14 cellular contexts compared by ENCODE assay signal in the genomic region with DNA sequence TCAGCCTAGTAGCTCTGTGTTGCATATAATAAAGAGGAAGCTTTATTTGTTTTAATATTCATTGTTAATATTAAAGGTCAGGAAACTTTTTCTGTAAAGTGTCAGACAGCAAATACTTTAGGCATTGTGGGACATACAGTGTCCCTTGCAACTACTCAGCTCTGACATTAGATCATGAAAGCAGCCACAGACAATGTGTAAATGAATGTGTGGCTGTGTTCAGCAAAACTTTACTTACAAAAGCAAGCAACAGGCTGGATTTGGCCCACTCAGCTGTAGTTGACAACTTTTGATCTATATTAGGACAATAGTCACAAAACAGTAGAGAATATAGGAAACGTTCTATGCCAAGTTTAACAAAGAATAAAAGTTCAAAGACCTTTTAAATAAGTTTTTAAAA.
DNase-seq lines count a peak whose midpoint lies in the region; ATAC-seq, FAIRE-seq and TF ChIP-seq lines count a peak whose summit lies in the region.
"Had no signal": no experiment of that assay in that cellular context is flagged by ENCODE, and none has a peak within 500 bp of the region (broad histone marks: within the 10 kb centered on the region; RNA-seq: fewer than 3 reads in every experiment).

No MANE protein-coding gene starts in this region.

- H3K27me3 Mint-ChIP-seq in neural progenitor cell (ENCODE audit: insufficient read depth, low read depth) = no peaks in the 10 kb centered on the region
- H3K27me3 Mint-ChIP-seq: CD4-positive, alpha-beta memory T cell had no signal

- H3K9me2 ChIP-seq in MM.1S (replicated peaks; ENCODE audit: insufficient read depth, low read length) = no peaks in the 10 kb centered on the region

- H3K4me3 Mint-ChIP-seq in neural progenitor cell = no peak overlapping the region
- H3K4me3 Mint-ChIP-seq: CD4-positive, alpha-beta memory T cell had no signal

- H3K9ac ChIP-seq in MM.1S (ENCODE audit: low read length) (no peak overlapping the region), GM12878 (ENCODE audit: control insufficient read depth, insufficient read depth, low read length) (peak overlapping the region; percentile 26; the same call in 1 of the 2 replicates), neural progenitor cell (no peak overlapping the region)

- TF ChIP-seq POLR2A in GM12878 (IDR thresholded peaks at IDR 0.05; ENCODE audit: low read depth, low read length) (no peak), suprapubic skin (IDR thresholded peaks at IDR 0.05) (no peak)

- 0 out of 2 replicates have a peak overlapping the region, but pooled peaks have one; percentile 11 for H3K27ac ChIP-seq in ACC112 (ENCODE audit: low read depth, low read length)
- peak overlapping the region; percentile 14; the same call in 1 of the 2 replicates for H3K27ac ChIP-seq in MM.1S (ENCODE audit: low read length)
- peak overlapping the region; percentile 41 for H3K27ac ChIP-seq in GM12878 (ENCODE audit: control insufficient read depth, insufficient read depth)
- no peak overlapping the region for H3K27ac ChIP-seq in neural progenitor cell
- H3K27ac ChIP-seq in suprapubic skin = no peak overlapping the region
- H3K27ac ChIP-seq: C4-2B had no signal

- POLR2A ChIA-PET in GM12878 (lab: Charles Lee) = interaction anchor here (0.8 kb wide), 1 partner anchor 18 kb away, joined by 3 read pairs; no protein-coding TSS in a partner anchor

- no peak for TF ChIP-seq EP300 in GM12878 (IDR thresholded peaks at IDR 0.05; ENCODE audit: borderline replicate concordance in 1 of 2, control insufficient read depth in 1 of 2, low read depth in 2 of 2, low read length in 2 of 2)
- TF ChIP-seq EP300 in suprapubic skin (IDR thresholded peaks at IDR 0.05) = no peak

- no peaks in the 10 kb centered on the region for H3K9me3 ChIP-seq in MM.1S (replicated peaks; ENCODE audit: insufficient read depth, low read length)
- no peaks in the 10 kb centered on the region; the same call in 2 of the 3 replicates for H3K9me3 ChIP-seq in GM12878 (replicated peaks; ENCODE audit: control insufficient read depth, insufficient read depth, low read length)
- no peaks in the 10 kb centered on the region for H3K9me3 ChIP-seq in neural progenitor cell (ENCODE audit: low read depth)
- no peaks in the 10 kb centered on the region for H3K9me3 ChIP-seq in suprapubic skin
- H3K9me3 ChIP-seq: BE2C had no signal

- no peaks in the 10 kb centered on the region for H3K4me1 Mint-ChIP-seq in neural progenitor cell

- H3K9me3 Mint-ChIP-seq in neural progenitor cell = no peaks in the 10 kb centered on the region

- FAIRE-seq in GM19239 (lab: Jason Lieb, UNC) (peak; percentile 40), GM12878 (lab: Jason Lieb, UNC) (no peak), D721Med (lab: Jason Lieb, UNC) (no peak)

- no peak for TF ChIP-seq CTCF in MM.1S (IDR thresholded peaks at IDR 0.05; ENCODE audit: low read length)
- no peak for TF ChIP-seq CTCF in GM12878 (IDR thresholded peaks at IDR 0.05 in 2 of 3, conservative IDR thresholded peaks at IDR 0.05 in 1 of 3; ENCODE audit: control insufficient read depth in 2 of 3, extremely low read depth in 1 of 3, insufficient read depth in 1 of 3, low read depth in 3 of 3, low read length in 3 of 3)
- TF ChIP-seq CTCF in neural progenitor cell (IDR thresholded peaks at IDR 0.05) = no peak
- TF ChIP-seq CTCF in D721Med (IDR thresholded peaks at IDR 0.05; ENCODE audit: insufficient read depth, missing control alignments) = no peak
- no peak for TF ChIP-seq CTCF in suprapubic skin (IDR thresholded peaks at IDR 0.05)

- H3K4me1 ChIP-seq in ACC112 (ENCODE audit: control insufficient read depth, insufficient read depth, low read length, unreplicated experiment) (peaks cover 7% of the 10 kb centered on the region), MM.1S (ENCODE audit: low read length) (peaks cover 30% of the 10 kb centered on the region), GM12878 (ENCODE audit: control insufficient read depth, insufficient read depth, low read length) (peaks cover 29% of the 10 kb centered on the region), neural progenitor cell (no peaks in the 10 kb centered on the region), suprapubic skin (no peaks in the 10 kb centered on the region)

- H3K36me3 Mint-ChIP-seq in neural progenitor cell = no peaks in the 10 kb centered on the region
- H3K36me3 Mint-ChIP-seq: CD4-positive, alpha-beta memory T cell had no signal

- H3K36me3 ChIP-seq in ACC112 (ENCODE audit: insufficient read depth, low read length) = no peaks in the 10 kb centered on the region
- no peaks in the 10 kb centered on the region for H3K36me3 ChIP-seq in MM.1S (replicated peaks; ENCODE audit: insufficient read depth, low read length)
- no peaks in the 10 kb centered on the region for H3K36me3 ChIP-seq in GM12878 (ENCODE audit: control insufficient read depth in 2 of 2, insufficient read depth in 2 of 2, low read length in 1 of 2)
- H3K36me3 ChIP-seq in neural progenitor cell = no peaks in the 10 kb centered on the region
- H3K36me3 ChIP-seq in suprapubic skin = no peaks in the 10 kb centered on the region
- H3K36me3 ChIP-seq: BE2C had no signal

- H4K20me1 ChIP-seq in MM.1S (ENCODE audit: insufficient read depth, low read length) (no peaks in the 10 kb centered on the region), GM12878 (ENCODE audit: control insufficient read depth, insufficient read depth) (no peaks in the 10 kb centered on the region), neural progenitor cell (ENCODE audit: low read depth) (no peaks in the 10 kb centered on the region)

- peaks cover 5% of the 10 kb centered on the region; the same call in 1 of the 2 replicates for H3F3A ChIP-seq in MM.1S (ENCODE audit: insufficient read depth, low read length)
- H3F3A ChIP-seq in neural progenitor cell (ENCODE audit: low read depth) = no peaks in the 10 kb centered on the region

- SMC1A ChIA-PET in GM12878 (lab: Charles Lee; ENCODE audit: uncharacterized antibody, unreplicated experiment) = interaction anchor here (0.7 to 2.3 kb wide), 8 partner anchors 9 to 347 kb away, joined by 3 to 6 read pairs (median 4); no protein-coding TSS in a partner anchor

- DNase-seq in GM19239 (ENCODE audit: insufficient read length, low spot score) (no peak), MM.1S (no peak), GM12878 (ENCODE audit: low read depth, low spot score) (no peak), neural progenitor cell (ENCODE audit: low spot score) (no peak), D721Med (ENCODE audit: insufficient read length, low spot score) (no peak), suprapubic skin (ENCODE audit: low spot score in 2 of 2) (no peak)
- no peak for DNase-seq in activated CD4-positive, alpha-beta T cell treated with anti-CD3 and anti-CD28 coated beads for 1 hour
- DNase-seq: BE2C; CD4-positive, alpha-beta memory T cell; DMS153; DMS79 treated with DMSO at 0.1 percent for 48 hours had no signal

- intact Hi-C loops in GM12878 (cut with micrococcal nuclease; ENCODE audit: unreplicated experiment) = no loop called here

- H3K27me3 ChIP-seq in ACC112 (ENCODE audit: insufficient read depth, low read length) (no peaks in the 10 kb centered on the region), MM.1S (replicated peaks; ENCODE audit: insufficient read depth, low read length) (no peaks in the 10 kb centered on the region), GM12878 (replicated peaks in 1 of 2; ENCODE audit: control insufficient read depth in 2 of 2, insufficient read depth in 2 of 2, low read length in 1 of 2) (no peaks in the 10 kb centered on the region), neural progenitor cell (no peaks in the 10 kb centered on the region), suprapubic skin (no peaks in the 10 kb centered on the region)
- H3K27me3 ChIP-seq: BE2C had no signal

- peak; percentile 67 for ATAC-seq in GM12878
- ATAC-seq: HCT116 had no signal

- RAD21 ChIA-PET in GM12878 (lab: Charles Lee; ENCODE audit: unreplicated experiment) = interaction anchor here (0.7 to 1.0 kb wide), 2 partner anchors 8 to 18 kb away, joined by 3 to 4 read pairs; no protein-coding TSS in a partner anchor

- no TSS peak for BruUV-seq in GM12878 (replicated peaks; lab: Mats Ljungman, UMichigan)

- in situ Hi-C loops in GM12878 (cut with MboI) = no loop called here

- CTCF ChIA-PET in GM12878 (lab: Yijun Ruan, JAX) = interaction anchor here (0.8 to 1.6 kb wide), 3 partner anchors 18 to 317 kb away, joined by 3 to 6 read pairs (median 4); no protein-coding TSS in a partner anchor

- no peak overlapping the region for H3K4me3 ChIP-seq in ACC112 (ENCODE audit: low read depth, low read length)
- no peak overlapping the region for H3K4me3 ChIP-seq in MM.1S (ENCODE audit: low read length)
- H3K4me3 ChIP-seq in GM12878 = no peak overlapping the region
- no peak overlapping the region for H3K4me3 ChIP-seq in neural progenitor cell
- no peak overlapping the region for H3K4me3 ChIP-seq in suprapubic skin

- 0% methylated on average over 1 of the region's 1 CpG for WGBS in GM12878 (ENCODE audit: insufficient coverage, insufficient replicate concordance, low lambda C conversion rate, missing lambda C conversion rate)
- 71% methylated on average over 1 of the region's 1 CpG for WGBS in suprapubic skin

- no peaks in the 10 kb centered on the region for H3K79me2 ChIP-seq in ACC112 (ENCODE audit: control insufficient read depth, insufficient read depth, low read length, unreplicated experiment)
- no peaks in the 10 kb centered on the region for H3K79me2 ChIP-seq in MM.1S (ENCODE audit: low read length)
- no peaks in the 10 kb centered on the region for H3K79me2 ChIP-seq in GM12878 (ENCODE audit: control insufficient read depth, insufficient read depth, low read length)
- H3K79me2 ChIP-seq in neural progenitor cell (ENCODE audit: low read depth) = no peaks in the 10 kb centered on the region

- no peak overlapping the region for H3K27ac Mint-ChIP-seq in neural progenitor cell
- H3K27ac Mint-ChIP-seq: CD4-positive, alpha-beta memory T cell had no signal

- no peak for TF ChIP-seq RAD21 in GM12878 (IDR thresholded peaks at IDR 0.05; ENCODE audit: insufficient read depth, low read depth, low read length)

- H3K4me2 ChIP-seq in MM.1S (ENCODE audit: low read depth, low read length) (peak overlapping the region; percentile 52; the same call in 1 of the 2 replicates), GM12878 (ENCODE audit: control insufficient read depth, insufficient read depth) (peak overlapping the region; percentile 50; the same call in 1 of the 2 replicates), neural progenitor cell (no peak overlapping the region)

- H2AFZ ChIP-seq in ACC112 (ENCODE audit: low read length, unreplicated experiment) (no peak overlapping the region), MM.1S (ENCODE audit: low read length) (no peak overlapping the region), GM12878 (ENCODE audit: control insufficient read depth, low read depth, low read length) (peak overlapping the region; percentile 11), neural progenitor cell (replicated peaks) (no peak overlapping the region)

Comparison
In these comparisons a context has a peak if more than half of its experiments do, and no peak if none do; other contexts are left out.
1. H3K27ac ChIP-seq: peak in ACC112 (single experiment), MM.1S (single experiment) and GM12878 (single experiment); none in neural progenitor cell (single experiment) and suprapubic skin (single experiment).